Comparison of ENCODE assay signal across 13 cellular contexts in genomic region chr2:104856973-104857261, GRCh38. TPM values are rescaled to one million over a fixed set of nuclear protein-coding genes. Genes with fewer than 3 reads are reported as not detected.
A peak's percentile ranks its signal among the peaks of the same experiment; 100 is the strongest.
DNase-seq lines count a peak whose midpoint lies in the region; ATAC-seq and TF ChIP-seq lines count a peak whose summit lies in the region.
"Had no signal": no experiment of that assay in that cellular context is flagged by ENCODE, and none has a peak within 500 bp of the region (broad histone marks: within the 10 kb centered on the region; RNA-seq: fewer than 3 reads in every experiment).

No MANE protein-coding gene starts in this region.

- CTCF ChIA-PET in CD4-positive, alpha-beta memory T cell (lab: Charles Lee; ENCODE audit: partially characterized antibody) = no interaction called here

- no peaks in the 10 kb centered on the region for H3K36me3 ChIP-seq in CD4-positive, alpha-beta memory T cell (ENCODE audit: insufficient read depth, low read length)
- H3K36me3 ChIP-seq in HAP-1 (replicated peaks) (peaks cover 5% of the 10 kb centered on the region; the same call in 1 of the 2 replicates), brain microvascular endothelial cell (replicated peaks) (no peaks in the 10 kb centered on the region)

- in situ Hi-C loops in HAP-1 (cut with MboI; ENCODE audit: low sequenced_read_pairs) (loop anchor here (10.0 to 25.0 kb wide), 2 partner anchors 208 to 480 kb away; partner anchors contain the start of genes C2orf49 and TGFBRAP1), brain microvascular endothelial cell (cut with HindIII; ENCODE audit: low pct_ligation_motif_present, low sequenced_read_pairs) (no loop called here)

- no peaks in the 10 kb centered on the region for H3K9me3 ChIP-seq in CD4-positive, alpha-beta memory T cell (ENCODE audit: control insufficient read depth in 1 of 2, low read length in 2 of 2)
- no peaks in the 10 kb centered on the region for H3K9me3 ChIP-seq in HAP-1

- H3K27ac ChIP-seq in CD4-positive, alpha-beta memory T cell (ENCODE audit: low read depth, low read length) = no peak overlapping the region
- no peak overlapping the region for H3K27ac ChIP-seq in brain microvascular endothelial cell

- POLR2A ChIA-PET in CD4-positive, alpha-beta memory T cell (lab: Charles Lee; ENCODE audit: partially characterized antibody) = no interaction called here
- POLR2A ChIA-PET in naive thymus-derived CD8-positive, alpha-beta T cell (lab: Charles Lee) = no interaction called here

- H3K27me3 Mint-ChIP-seq in CD4-positive, alpha-beta memory T cell = peaks cover 58 to 59% of the 10 kb centered on the region in 2 donors
- peaks cover 70% of the 10 kb centered on the region for H3K27me3 Mint-ChIP-seq in brain
- peaks cover 49 to 83% (median 68%) of the 10 kb centered on the region in 5 donors for H3K27me3 Mint-ChIP-seq in naive thymus-derived CD8-positive, alpha-beta T cell

- DNase-seq in CD4-positive, alpha-beta memory T cell = no peak
- DNase-seq in HAP-1 (ENCODE audit: low spot score in 2 of 2) = peak in 1 of 2 experiments; percentile 47
- no peak for DNase-seq in naive thymus-derived CD8-positive, alpha-beta T cell
- DNase-seq in A172 (ENCODE audit: low spot score) = no peak
- DNase-seq in brain microvascular endothelial cell = no peak
- DNase-seq: activated CD4-positive, alpha-beta T cell treated with anti-CD3 and anti-CD28 coated beads, Interleukin-2, amount 50 U/mL, for 48 hours; dermis blood vessel endothelial cell; DND-41; left cardiac atrium had no signal

- peaks cover 26% of the 10 kb centered on the region for H3K4me1 ChIP-seq in CD4-positive, alpha-beta memory T cell (ENCODE audit: insufficient read depth, low read length)
- H3K4me1 ChIP-seq in HAP-1 = peaks cover 22% of the 10 kb centered on the region

- peak overlapping the region in 1 of 7 donors; percentile 59 for H3K27ac Mint-ChIP-seq in CD4-positive, alpha-beta memory T cell
- peak overlapping the region; percentile 98 to 100 (median 99) for H3K27ac Mint-ChIP-seq in brain
- peak overlapping the region in 1 of 10 donors; percentile 40 for H3K27ac Mint-ChIP-seq in naive thymus-derived CD8-positive, alpha-beta T cell

- peak; percentile 21 to 26 for ATAC-seq in naive thymus-derived CD8-positive, alpha-beta T cell
- ATAC-seq in HG02588 (IDR thresholded peaks at IDR 0.05; ENCODE audit: unreplicated experiment) = no peak
- ATAC-seq in GM18858 (IDR thresholded peaks at IDR 0.05; ENCODE audit: unreplicated experiment) = no peak
- ATAC-seq: left cardiac atrium had no signal

- peaks cover 0 to 6% of the 10 kb centered on the region in 2 donors for H3K36me3 Mint-ChIP-seq in CD4-positive, alpha-beta memory T cell
- peaks cover 39% of the 10 kb centered on the region for H3K36me3 Mint-ChIP-seq in brain
- peaks cover 18 to 38% (median 26%) of the 10 kb centered on the region in 3 donors for H3K36me3 Mint-ChIP-seq in naive thymus-derived CD8-positive, alpha-beta T cell

- no peak for TF ChIP-seq CTCF in brain (conservative IDR thresholded peaks at IDR 0.05)
- TF ChIP-seq CTCF in brain microvascular endothelial cell (IDR thresholded peaks at IDR 0.05; ENCODE audit: low read depth, low read length, missing control alignments) = no peak

- no peak overlapping the region for H3K4me3 ChIP-seq in CD4-positive, alpha-beta memory T cell (ENCODE audit: low read length in 2 of 2)
- H3K4me3 ChIP-seq in HAP-1 (peak overlapping the region; percentile 47), brain microvascular endothelial cell (ENCODE audit: low read depth, low read length) (no peak overlapping the region)

- peaks cover 0 to 48% (median 29%) of the 10 kb centered on the region in 8 donors for H3K9me3 Mint-ChIP-seq in CD4-positive, alpha-beta memory T cell
- peaks cover 0 to 56% (median 0%) of the 10 kb centered on the region in 5 experiments for H3K9me3 Mint-ChIP-seq in brain
- peaks cover 6 to 46% (median 22%) of the 10 kb centered on the region in 9 donors for H3K9me3 Mint-ChIP-seq in naive thymus-derived CD8-positive, alpha-beta T cell

- H3K4me1 Mint-ChIP-seq in CD4-positive, alpha-beta memory T cell = peaks cover 22 to 45% (median 30%) of the 10 kb centered on the region in 4 donors
- H3K4me1 Mint-ChIP-seq in brain = peaks cover 19% of the 10 kb centered on the region
- H3K4me1 Mint-ChIP-seq in naive thymus-derived CD8-positive, alpha-beta T cell = peaks cover 16 to 49% (median 40%) of the 10 kb centered on the region in 4 donors

- H3K27me3 ChIP-seq in CD4-positive, alpha-beta memory T cell (ENCODE audit: insufficient read depth, low read length) = peaks cover 36% of the 10 kb centered on the region
- H3K27me3 ChIP-seq in HAP-1 (ENCODE audit: low read depth) (no peaks in the 10 kb centered on the region), brain microvascular endothelial cell (replicated peaks) (peaks cover 79% of the 10 kb centered on the region)

- peak overlapping the region; percentile 63 to 82 (median 78) for H3K4me3 Mint-ChIP-seq in CD4-positive, alpha-beta memory T cell
- H3K4me3 Mint-ChIP-seq in brain = peak overlapping the region; percentile 87 to 99 (median 96)
- peak overlapping the region; percentile 51 to 83 (median 76) for H3K4me3 Mint-ChIP-seq in naive thymus-derived CD8-positive, alpha-beta T cell

- intact Hi-C loops in CD4-positive, alpha-beta memory T cell (cut with micrococcal nuclease) = no loop called here

RNA-seq across cellular contexts. Expression of gene POU3F3, which starts 3.0 kb away (rescaled TPM):
- not detected for total RNA-seq in CD4-positive, alpha-beta memory T cell
- not detected for polyA plus RNA-seq in CD4-positive, alpha-beta memory T cell
- polyA plus RNA-seq in brain (ENCODE audit: insufficient read depth, low read depth, low replicate concordance) = 23.8 TPM
- not detected for total RNA-seq in naive thymus-derived CD8-positive, alpha-beta T cell
- not detected for polyA plus RNA-seq in naive thymus-derived CD8-positive, alpha-beta T cell
- total RNA-seq in A172 (2014; rRNA removed; shearing (Covaris generic)) = not detected in 2 replicates
- total RNA-seq: RPMI7951 had no signal

Comparison
In these comparisons a context has a peak if more than half of its experiments do, and no peak if none do; other contexts are left out.
1. ATAC-seq: peak in naive thymus-derived CD8-positive, alpha-beta T cell (2 of 2); none in HG02588 (single experiment) and GM18858 (single experiment).
2. Peak in every context shown above with its lines, with median percentiles within 50 percentile points of each other: H3K4me3 Mint-ChIP-seq.